Comparison of ENCODE assay signal across 1 cellular context in the genomic region with DNA sequence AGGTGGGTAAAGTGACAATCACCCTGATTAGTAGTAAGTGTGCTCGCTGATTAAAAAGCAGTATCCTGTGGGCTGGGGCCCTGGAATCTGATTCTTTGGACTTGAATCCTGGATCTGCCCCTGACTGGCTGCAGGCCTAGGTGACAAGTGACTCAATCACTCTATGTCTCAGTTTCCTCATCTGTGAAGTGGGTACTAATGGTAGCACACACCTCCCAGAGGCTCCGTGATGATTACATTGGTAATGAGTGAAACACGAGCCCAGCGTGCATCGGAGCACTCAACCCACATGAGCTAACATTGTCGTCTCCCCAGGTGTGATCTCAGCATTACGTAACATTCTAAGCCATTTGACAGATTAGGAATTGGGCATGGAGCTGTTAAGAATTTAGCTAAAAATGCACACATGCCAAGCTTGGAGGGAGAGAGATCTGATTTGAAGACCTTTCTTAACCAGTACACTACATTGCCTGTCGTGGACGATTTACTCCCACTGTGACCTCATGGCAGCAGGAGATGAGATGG.
TF ChIP-seq lines count a peak whose summit lies in the region.

No MANE protein-coding gene starts in this region.

TF ChIP-seq in SK-N-SH treated with all-trans-retinoic acid at 6 μM for 48 hours, 23 proteins besides CTCF, POLR2A, EP300 and RAD21 (continued from another document):
- TF ChIP-seq POU6F1 (CRISPR knock-in tag; IDR thresholded peaks at IDR 0.05; ENCODE audit: borderline replicate concordance, low read depth): no peak
- TF ChIP-seq CREB5 (CRISPR knock-in tag; IDR thresholded peaks at IDR 0.05; ENCODE audit: low read depth): no peak
